9 cellular contexts compared by ENCODE assay signal in the genomic region with DNA sequence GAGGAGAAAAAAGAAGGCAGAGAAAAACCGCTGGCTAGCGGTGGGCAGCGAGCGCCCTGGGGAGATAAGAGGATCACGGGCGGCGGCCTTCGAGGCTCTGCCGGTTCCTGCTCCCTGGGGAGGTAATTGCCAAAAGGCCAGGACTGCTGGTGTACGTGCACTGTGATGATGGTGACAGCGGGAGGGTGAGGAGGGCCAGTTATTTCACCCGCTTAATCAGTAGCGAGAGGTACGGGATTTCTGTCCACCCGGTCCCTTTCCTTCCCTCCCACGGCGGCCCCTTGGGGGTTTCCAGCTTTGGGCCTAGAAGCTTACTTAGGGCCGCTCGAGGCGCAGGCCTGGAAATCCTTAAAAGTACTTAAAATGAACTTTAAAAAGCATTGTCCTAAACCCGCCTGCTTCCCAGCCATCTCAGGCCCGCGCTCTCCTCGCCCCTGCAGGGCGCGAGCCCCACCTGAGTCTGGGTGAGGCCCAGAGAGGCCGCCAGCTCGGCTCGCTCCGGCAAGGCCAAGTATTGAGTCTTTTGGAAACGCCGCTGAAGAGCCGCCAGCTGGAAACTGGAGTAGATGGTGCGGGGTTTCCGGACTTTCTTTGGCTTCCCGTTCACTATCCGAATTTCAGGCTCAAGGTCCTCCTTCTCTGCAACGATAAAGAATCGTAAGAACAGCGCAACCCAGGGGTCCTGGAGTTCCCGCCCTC. TPM values are rescaled to one million over a fixed set of nuclear protein-coding genes. Genes with fewer than 3 reads are reported as not detected.
DNase-seq lines count a peak whose midpoint lies in the region; ATAC-seq and TF ChIP-seq lines count a peak whose summit lies in the region.
"Had no signal": no experiment of that assay in that cellular context is flagged by ENCODE, and none has a peak within 500 bp of the region (broad histone marks: within the 10 kb centered on the region; RNA-seq: fewer than 3 reads in every experiment).

No MANE protein-coding gene starts in this region.

- H4K8ac ChIP-seq in trophoblast cell (ENCODE audit: low read depth, low read length) = peak overlapping the region; percentile 83

- TF ChIP-seq CTCF in KMS-11 (conservative IDR thresholded peaks at IDR 0.05; ENCODE audit: low read depth, low read length) (no peak), uterus (IDR thresholded peaks at IDR 0.05) (no peak), sigmoid colon (IDR thresholded peaks at IDR 0.05) (no peak)

- WGBS in trophoblast cell (ENCODE audit: extremely low coverage, insufficient coverage, insufficient read length) = no CpG with 5 or more reads among the region's 41 CpGs
- WGBS in sigmoid colon, 2 donors = 4 to 6% methylated on average over 41 of the region's 41 CpGs

- peaks cover 48% of the 10 kb centered on the region for H3K4me1 ChIP-seq in KMS-11 (ENCODE audit: low read depth, poor library complexity, severe bottlenecking)
- H3K4me1 ChIP-seq in trophoblast cell (ENCODE audit: control insufficient read depth in 1 of 2, insufficient read depth in 2 of 2, low read length in 2 of 2) = peaks cover 16 to 30% of the 10 kb centered on the region in 2 experiments
- peaks cover 0 to 15% of the 10 kb centered on the region in 2 donors for H3K4me1 ChIP-seq in uterus
- H3K4me1 ChIP-seq in sigmoid colon = peaks cover 0 to 80% (median 73%) of the 10 kb centered on the region in 4 donors

- peak overlapping the region; percentile 91 for H3K14ac ChIP-seq in trophoblast cell (ENCODE audit: low read length)

- peaks cover 25% of the 10 kb centered on the region for H3K36me3 Mint-ChIP-seq in central memory CD8-positive, alpha-beta T cell (ENCODE audit: insufficient read depth)

- H2BK12ac ChIP-seq in trophoblast cell (ENCODE audit: low read length) = peak overlapping the region; percentile 74

- no peak for TF ChIP-seq EP300 in sigmoid colon (IDR thresholded peaks at IDR 0.05)

- peak overlapping the region; percentile 98 for H3K4ac ChIP-seq in trophoblast cell (ENCODE audit: low read depth, low read length)

- no peak overlapping the region for H3K4me3 ChIP-seq in KMS-11 (IDR thresholded peaks at IDR 0.05; ENCODE audit: insufficient read depth, low read depth, low read length)
- peak overlapping the region; percentile 96 for H3K4me3 ChIP-seq in trophoblast cell (ENCODE audit: low read depth, low read length)
- H3K4me3 ChIP-seq in uterus = no peak overlapping the region
- H3K4me3 ChIP-seq in sigmoid colon = peak overlapping the region in 2 of 4 donors; percentile 46 to 51

- peak overlapping the region; percentile 83 for H2AK5ac ChIP-seq in trophoblast cell (ENCODE audit: low read length)

- peak overlapping the region; percentile 74; the same call in 1 of the 2 replicates for H3K4me2 ChIP-seq in KMS-11
- peak overlapping the region; percentile 87 for H3K4me2 ChIP-seq in trophoblast cell (ENCODE audit: low read length)

- H3K18ac ChIP-seq in trophoblast cell (ENCODE audit: low read length) = peak overlapping the region; percentile 94

- intact Hi-C loops in uterus (cut with DNase I; ENCODE audit: low total_unique reads) (no loop called here), sigmoid colon (cut with DNase I) (loop anchor here (5.0 kb wide), 3 partner anchors 104 to 456 kb away; a partner anchor contains a TSS)

- peak overlapping the region; percentile 83 for H3K4me3 Mint-ChIP-seq in central memory CD8-positive, alpha-beta T cell

- H3K27me3 Mint-ChIP-seq in central memory CD8-positive, alpha-beta T cell = peaks cover 84% of the 10 kb centered on the region

- H3K4me1 Mint-ChIP-seq in central memory CD8-positive, alpha-beta T cell = peaks cover 50% of the 10 kb centered on the region

- H3K79me1 ChIP-seq in trophoblast cell (ENCODE audit: low read length) = peaks cover 54% of the 10 kb centered on the region

- TF ChIP-seq POLR2A in uterus (IDR thresholded peaks at IDR 0.05) (no peak), sigmoid colon (IDR thresholded peaks at IDR 0.05) (no peak)

- H3K79me2 ChIP-seq in KMS-11 (ENCODE audit: insufficient read depth, low read depth) (no peaks in the 10 kb centered on the region), trophoblast cell (ENCODE audit: control insufficient read depth, insufficient read depth, low read length, poor library complexity) (peaks cover 36% of the 10 kb centered on the region)

- H4K12ac ChIP-seq in trophoblast cell (ENCODE audit: low read depth, low read length) = peak overlapping the region; percentile 23

- peak overlapping the region; percentile 47; the same call in 1 of the 2 replicates for H2AFZ ChIP-seq in KMS-11 (ENCODE audit: low read depth)
- H2AFZ ChIP-seq in trophoblast cell (ENCODE audit: insufficient read depth, low read length, poor library complexity) = no peak overlapping the region

- peak overlapping the region; percentile 89 for H3K27ac Mint-ChIP-seq in central memory CD8-positive, alpha-beta T cell (ENCODE audit: low read depth)

- H4K91ac ChIP-seq in trophoblast cell (ENCODE audit: low read depth, low read length) = peak overlapping the region; percentile 87

- peaks cover 70% of the 10 kb centered on the region for H3K27me3 ChIP-seq in KMS-11 (ENCODE audit: insufficient read depth, low read depth)
- H3K27me3 ChIP-seq in trophoblast cell (ENCODE audit: insufficient read depth, low read length) = no peaks in the 10 kb centered on the region
- H3K27me3 ChIP-seq in uterus = peaks cover 88 to 93% of the 10 kb centered on the region in 2 donors
- peaks cover 90 to 100% (median 99%) of the 10 kb centered on the region in 3 donors for H3K27me3 ChIP-seq in sigmoid colon

- no peaks in the 10 kb centered on the region for H3K9me3 Mint-ChIP-seq in central memory CD8-positive, alpha-beta T cell

- H3K36me3 ChIP-seq in KMS-11 (ENCODE audit: insufficient read depth) (no peaks in the 10 kb centered on the region), trophoblast cell (ENCODE audit: control insufficient read depth in 1 of 2, insufficient read depth in 2 of 2, low read length in 2 of 2) (peaks cover 18% of the 10 kb centered on the region in 2 experiments), uterus (no peaks in the 10 kb centered on the region), sigmoid colon (no peaks in the 10 kb centered on the region)
- H3K36me3 ChIP-seq: gastroesophageal sphincter had no signal

- peak overlapping the region; percentile 88 for H3K23ac ChIP-seq in trophoblast cell (ENCODE audit: low read length)

- H3K9ac ChIP-seq in KMS-11 (no peak overlapping the region), trophoblast cell (ENCODE audit: low read length) (peak overlapping the region; percentile 99)

- peak overlapping the region; percentile 80 for H2BK120ac ChIP-seq in trophoblast cell (ENCODE audit: insufficient read depth, low read length, poor library complexity)

- H4K20me1 ChIP-seq in KMS-11 (ENCODE audit: insufficient read depth) = no peaks in the 10 kb centered on the region

- no peaks in the 10 kb centered on the region for H3K9me3 ChIP-seq in trophoblast cell (ENCODE audit: insufficient read depth, low read depth, low read length)
- no peaks in the 10 kb centered on the region for H3K9me3 ChIP-seq in uterus
- no peaks in the 10 kb centered on the region for H3K9me3 ChIP-seq in sigmoid colon
- H3K9me3 ChIP-seq: gastroesophageal sphincter had no signal

- H3K27ac ChIP-seq in KMS-11 (no peak overlapping the region), trophoblast cell (ENCODE audit: low read depth, low read length) (peak overlapping the region; percentile 94), uterus (no peak overlapping the region), sigmoid colon (no peak overlapping the region)
- H3K27ac ChIP-seq: gastroesophageal sphincter had no signal

- DNase-seq in NCI-H748 (lab: John Stamatoyannopoulos, UW; ENCODE audit: unreplicated experiment) = peak; percentile 73
- no peak for DNase-seq in NCI-H748 treated with DMSO at 0.1 percent for 48 hours (lab: John Stamatoyannopoulos, UW)
- no peak for DNase-seq in central memory CD8-positive, alpha-beta T cell (ENCODE audit: low spot score in 2 of 2)
- DNase-seq in trophoblast cell = no peak
- no peak for DNase-seq in uterus
- DNase-seq in sigmoid colon = no peak

- ATAC-seq in central memory CD8-positive, alpha-beta T cell (replicated peaks; ENCODE audit: extremely low read depth, poor library complexity, severe bottlenecking) = no peak
- no peak for ATAC-seq in GM21576 (IDR thresholded peaks at IDR 0.05; ENCODE audit: unreplicated experiment)

- H2BK5ac ChIP-seq in trophoblast cell (ENCODE audit: low read depth, low read length, poor library complexity) = peak overlapping the region; percentile 81

RNA-seq across cellular contexts. Expression of a gene that starts 1.5 kb away (rescaled TPM):
- polyA plus RNA-seq in trophoblast cell (2013) = 25.2 and 26.9 TPM in 2 replicates
- total RNA-seq in uterus = not detected
- under 1 TPM in 2 of 4 donors, not detected in 2; under 0.01 to 0.14 TPM for total RNA-seq in sigmoid colon
- under 1 TPM in 1 of 3 donors, not detected in 2; 0.04 TPM for polyA plus RNA-seq in sigmoid colon
- total RNA-seq: gastroesophageal sphincter had no signal

RNA-seq across cellular contexts. Expression of a gene that starts 15.8 kb away (rescaled TPM):
- polyA plus RNA-seq in trophoblast cell (2013) = 14.1 and 14.7 TPM in 2 replicates
- total RNA-seq in uterus (under 1 TPM in 1 of 4 donors, not detected in 3; 0.14 TPM), sigmoid colon (1 to 10 TPM in 1 of 4 donors, under 1 TPM in 3; 0.27 to 1.1 (median 0.52) TPM)
- polyA plus RNA-seq in sigmoid colon = under 1 TPM in 1 of 3 donors, not detected in 2; 0.22 TPM
